Comparison of ENCODE assay signal across 33 cellular contexts in genomic region chr6:41208439-41209106, GRCh38. TPM values are rescaled to one million over a fixed set of nuclear protein-coding genes. Genes with fewer than 3 reads are reported as not detected.
DNase-seq lines count a peak whose midpoint lies in the region; ATAC-seq, FAIRE-seq and TF ChIP-seq lines count a peak whose summit lies in the region.
"Had no signal": no experiment of that assay in that cellular context is flagged by ENCODE, and none has a peak within 500 bp of the region (broad histone marks: within the 10 kb centered on the region; RNA-seq: fewer than 3 reads in every experiment).

No MANE protein-coding gene starts in this region.

- DNase-seq in activated CD4-positive, alpha-beta T cell treated with anti-CD3 and anti-CD28 coated beads for 36 hours = no peak
- no peak for DNase-seq in activated CD4-positive, alpha-beta T cell treated with anti-CD3 and anti-CD28 coated beads, Interleukin-2, amount 50 U/mL, for 4 hours
- DNase-seq in spleen (no peak), activated gamma-delta T cell (lab: John Stamatoyannopoulos, UW) (no peak), frontal cortex (ENCODE audit: low spot score in 2 of 2) (no peak), middle frontal gyrus (ENCODE audit: extremely low spot score, low spot score) (no peak)
- DNase-seq: 8988T; activated CD4-positive, alpha-beta memory T cell treated with anti-CD3 and anti-CD28 coated beads for 36 hours; activated effector memory CD4-positive, alpha-beta T cell treated with anti-CD3 and anti-CD28 coated beads, Interleukin-2, amount 50 U/mL, for 16 hours; body of pancreas; CD8-positive, alpha-beta memory T cell; dermis blood vessel endothelial cell; H7; left colon; mesenchymal stem cell; NCI-H1048; NCI-H1694 treated with DMSO at 0.1 percent for 48 hours; NCI-H2171; NCI-H510A; occipital lobe; SK-N-SH; T-helper 17 cell had no signal

- H3K27ac ChIP-seq in DOHH2 (ENCODE audit: low read depth, low read length) = peak overlapping the region; percentile 24
- peak overlapping the region in 5 of 8 donors; percentile 39 to 75 (median 54) for H3K27ac ChIP-seq in spleen
- H3K27ac ChIP-seq: body of pancreas, gastroesophageal sphincter, VCaP had no signal

- peaks cover 3% of the 10 kb centered on the region for H3K4me1 Mint-ChIP-seq in activated CD4-positive, alpha-beta T cell treated with anti-CD3 and anti-CD28 coated beads for 36 hours
- H3K4me1 Mint-ChIP-seq in activated T-helper 17 cell treated with anti-CD3 and anti-CD28 coated beads, Interleukin-2, amount 50 U/mL, for 72 hours = peaks cover 12% of the 10 kb centered on the region

- H4K20me1 ChIP-seq in DOHH2 (ENCODE audit: control insufficient read depth, insufficient read depth, low read depth, low read length) = no peaks in the 10 kb centered on the region

- H3F3A ChIP-seq in DOHH2 (ENCODE audit: control insufficient read depth, insufficient read depth) = no peaks in the 10 kb centered on the region

- TF ChIP-seq CTCF in DOHH2 (IDR thresholded peaks at IDR 0.05; ENCODE audit: low read depth, low read length, poor library complexity, severe bottlenecking) (no peak), spleen (IDR thresholded peaks at IDR 0.05 in 8 of 11, conservative IDR thresholded peaks at IDR 0.05 in 3 of 11) (no peak)

- H3K9me3 ChIP-seq in DOHH2 (ENCODE audit: control insufficient read depth, insufficient read depth, low read length) = no peaks in the 10 kb centered on the region
- H3K9me3 ChIP-seq in spleen = peaks cover 0 to under 1% (median 0%) of the 10 kb centered on the region in 8 donors
- H3K9me3 ChIP-seq: body of pancreas, SK-N-SH had no signal

- H3K4me3 Mint-ChIP-seq in activated CD4-positive, alpha-beta T cell treated with anti-CD3 and anti-CD28 coated beads for 36 hours = no peak overlapping the region
- no peak overlapping the region for H3K4me3 Mint-ChIP-seq in activated T-helper 17 cell treated with anti-CD3 and anti-CD28 coated beads, Interleukin-2, amount 50 U/mL, for 72 hours
- H3K4me3 Mint-ChIP-seq: activated CD4-positive, alpha-beta memory T cell treated with anti-CD3 and anti-CD28 coated beads for 36 hours; CD8-positive, alpha-beta memory T cell; T-helper 17 cell had no signal

- H3K27me3 ChIP-seq in DOHH2 (ENCODE audit: control insufficient read depth, low read length) (no peaks in the 10 kb centered on the region), spleen (replicated peaks in 1 of 7) (no peaks in the 10 kb centered on the region)
- H3K27me3 ChIP-seq: body of pancreas had no signal

- ATAC-seq in activated CD4-positive, alpha-beta T cell treated with anti-CD3 and anti-CD28 coated beads for 36 hours = peak; percentile 53
- peak; percentile 28 for ATAC-seq in activated T-helper 17 cell treated with anti-CD3 and anti-CD28 coated beads, Interleukin-2, amount 50 U/mL, for 72 hours (replicated peaks)
- ATAC-seq: body of pancreas, gastroesophageal sphincter, left colon, T-helper 17 cell had no signal

- H3K36me3 Mint-ChIP-seq in activated CD4-positive, alpha-beta T cell treated with anti-CD3 and anti-CD28 coated beads for 36 hours (ENCODE audit: low read depth) = no peaks in the 10 kb centered on the region
- H3K36me3 Mint-ChIP-seq in activated T-helper 17 cell treated with anti-CD3 and anti-CD28 coated beads, Interleukin-2, amount 50 U/mL, for 72 hours (ENCODE audit: low read depth) = no peaks in the 10 kb centered on the region
- H3K36me3 Mint-ChIP-seq: activated CD4-positive, alpha-beta memory T cell treated with anti-CD3 and anti-CD28 coated beads for 36 hours had no signal

- no peaks in the 10 kb centered on the region for H3K79me2 ChIP-seq in DOHH2 (ENCODE audit: control insufficient read depth, low read length)
- H3K79me2 ChIP-seq: hepatocyte had no signal

- H3K4me3 ChIP-seq in DOHH2 (ENCODE audit: low read length) (peak overlapping the region; percentile 37; the same call in 1 of the 2 replicates), spleen (no peak overlapping the region)
- H3K4me3 ChIP-seq: body of pancreas, gastroesophageal sphincter, hepatocyte had no signal

- no peaks in the 10 kb centered on the region for H3K27me3 Mint-ChIP-seq in activated CD4-positive, alpha-beta T cell treated with anti-CD3 and anti-CD28 coated beads for 36 hours
- no peaks in the 10 kb centered on the region for H3K27me3 Mint-ChIP-seq in activated T-helper 17 cell treated with anti-CD3 and anti-CD28 coated beads, Interleukin-2, amount 50 U/mL, for 72 hours
- H3K27me3 Mint-ChIP-seq: activated CD4-positive, alpha-beta memory T cell treated with anti-CD3 and anti-CD28 coated beads for 36 hours; CD8-positive, alpha-beta memory T cell; T-helper 17 cell had no signal

- no peak overlapping the region for H3K27ac Mint-ChIP-seq in activated CD4-positive, alpha-beta T cell treated with anti-CD3 and anti-CD28 coated beads for 36 hours
- H3K27ac Mint-ChIP-seq in activated T-helper 17 cell treated with anti-CD3 and anti-CD28 coated beads, Interleukin-2, amount 50 U/mL, for 72 hours = peak overlapping the region; percentile 32

- FAIRE-seq in frontal cortex (lab: Jason Lieb, UNC) = no peak
- FAIRE-seq: endometrium had no signal

- intact Hi-C loops in activated CD4-positive, alpha-beta T cell treated with anti-CD3 and anti-CD28 coated beads for 36 hours (cut with DNase I, micrococcal nuclease) = no loop called here
- intact Hi-C loops in spleen (cut with DNase I; ENCODE audit: low total_unique reads) = no loop called here

- CTCF ChIA-PET in activated CD4-positive, alpha-beta T cell treated with anti-CD3 and anti-CD28 coated beads for 36 hours (lab: Charles Lee) = interaction anchor here (0.9 kb wide), 1 partner anchor 99 kb away, joined by 3 read pairs; no protein-coding TSS in a partner anchor

- H3K9me2 ChIP-seq in DOHH2 (replicated peaks; ENCODE audit: control insufficient read depth, low read length) = no peaks in the 10 kb centered on the region
- H3K9me2 ChIP-seq: SK-N-SH had no signal

- POLR2A ChIA-PET in activated CD4-positive, alpha-beta T cell treated with anti-CD3 and anti-CD28 coated beads for 36 hours (lab: Charles Lee) = no interaction called here

- no peak for TF ChIP-seq POLR2A in spleen (IDR thresholded peaks at IDR 0.05)

- WGBS in spleen, 5 donors = 64 to 85% (median 81%) methylated on average over 7 of the region's 7 CpGs

- H3K36me3 ChIP-seq in DOHH2 (ENCODE audit: control insufficient read depth, low read length) (no peaks in the 10 kb centered on the region), spleen (no peaks in the 10 kb centered on the region)
- H3K36me3 ChIP-seq: gastroesophageal sphincter had no signal

- H3K4me1 ChIP-seq in DOHH2 (ENCODE audit: control insufficient read depth, low read length) (peaks cover 18% of the 10 kb centered on the region), spleen (peaks cover 0 to 29% (median 6%) of the 10 kb centered on the region in 6 donors)
- H3K4me1 ChIP-seq: body of pancreas, gastroesophageal sphincter had no signal

- peak overlapping the region; percentile 54 for H3K4me2 ChIP-seq in DOHH2 (ENCODE audit: low read length)
- H3K4me2 ChIP-seq: hepatocyte, SK-N-SH had no signal

- no peaks in the 10 kb centered on the region for H3K9me3 Mint-ChIP-seq in activated CD4-positive, alpha-beta T cell treated with anti-CD3 and anti-CD28 coated beads for 36 hours (ENCODE audit: low read depth)
- no peaks in the 10 kb centered on the region for H3K9me3 Mint-ChIP-seq in activated T-helper 17 cell treated with anti-CD3 and anti-CD28 coated beads, Interleukin-2, amount 50 U/mL, for 72 hours
- H3K9me3 Mint-ChIP-seq: activated CD4-positive, alpha-beta memory T cell treated with anti-CD3 and anti-CD28 coated beads for 36 hours; CD8-positive, alpha-beta memory T cell had no signal

RNA-seq across cellular contexts. Expression of gene TREML2, which starts 7.6 kb away (rescaled TPM):
- 1 to 10 TPM; 7.1 to 8.2 TPM for total RNA-seq in activated CD4-positive, alpha-beta T cell treated with anti-CD3 and anti-CD28 coated beads for 36 hours
- 1 to 10 TPM; 3.3 to 6.2 TPM for total RNA-seq in activated T-helper 17 cell treated with anti-CD3 and anti-CD28 coated beads, Interleukin-2, amount 50 U/mL, for 72 hours
- total RNA-seq in spleen (10 to 100 TPM in 5 of 7 donors, 1 to 10 TPM in 2; 7.4 to 28.8 (median 12.2) TPM), frontal cortex (under 0.01 TPM)
- 1 to 10 TPM; 1.9 to 5.4 (median 4.6) TPM for polyA plus RNA-seq in spleen
- total RNA-seq: body of pancreas, dermis blood vessel endothelial cell, G401, H7, myocyte, occipital lobe, renal cortical epithelial cell had no signal
- polyA plus RNA-seq: hepatocyte, SK-N-SH had no signal

RNA-seq across cellular contexts. Expression of gene TREML4, which starts 19.6 kb away (rescaled TPM):
- total RNA-seq in activated CD4-positive, alpha-beta T cell treated with anti-CD3 and anti-CD28 coated beads for 36 hours = not detected
- not detected for total RNA-seq in activated T-helper 17 cell treated with anti-CD3 and anti-CD28 coated beads, Interleukin-2, amount 50 U/mL, for 72 hours
- total RNA-seq in spleen (1 to 10 TPM in 1 of 7 donors, not detected in 6; 2.2 TPM), frontal cortex (not detected)
- polyA plus RNA-seq in spleen = under 1 TPM in 1 of 3 donors, not detected in 2; 0.44 TPM
- total RNA-seq: activated CD4-positive, alpha-beta memory T cell treated with anti-CD3 and anti-CD28 coated beads for 36 hours; body of pancreas; CD8-positive, alpha-beta memory T cell; dermis blood vessel endothelial cell; G401; gastroesophageal sphincter; H7; hepatocyte; left colon; myocyte; occipital lobe; renal cortical epithelial cell; temporal lobe; ureter had no signal
- polyA plus RNA-seq: CD8-positive, alpha-beta memory T cell; hepatocyte; SK-N-SH had no signal

RNA-seq across cellular contexts. Expression of gene TREM2, which starts 45.7 kb away (rescaled TPM):
- not detected for total RNA-seq in activated CD4-positive, alpha-beta T cell treated with anti-CD3 and anti-CD28 coated beads for 36 hours
- total RNA-seq in activated T-helper 17 cell treated with anti-CD3 and anti-CD28 coated beads, Interleukin-2, amount 50 U/mL, for 72 hours = not detected
- total RNA-seq in spleen (under 1 TPM in 3 of 7 donors, not detected in 4; 0.64 to 0.97 (median 0.73) TPM), frontal cortex (4.9 TPM)
- 10 to 100 TPM in 1 of 3 donors, under 1 TPM in 2; 0.59 to 18.3 (median 0.74) TPM for polyA plus RNA-seq in spleen
- total RNA-seq: activated CD4-positive, alpha-beta memory T cell treated with anti-CD3 and anti-CD28 coated beads for 36 hours; dermis blood vessel endothelial cell; G401; H7; myocyte; renal cortical epithelial cell; T-helper 17 cell had no signal
- polyA plus RNA-seq: CD8-positive, alpha-beta memory T cell; SK-N-SH had no signal

RNA-seq across cellular contexts. Expression of gene TREML1, which starts 54.4 kb away (rescaled TPM):
- total RNA-seq in activated CD4-positive, alpha-beta T cell treated with anti-CD3 and anti-CD28 coated beads for 36 hours = not detected
- not detected for total RNA-seq in activated T-helper 17 cell treated with anti-CD3 and anti-CD28 coated beads, Interleukin-2, amount 50 U/mL, for 72 hours
- total RNA-seq in spleen = 10 to 100 TPM in 3 of 7 donors, 1 to 10 TPM in 4; 3.3 to 19.2 (median 7.2) TPM
- 1 to 10 TPM; 1.2 to 3.6 (median 1.5) TPM for polyA plus RNA-seq in spleen
- total RNA-seq in frontal cortex = 0.41 TPM
- total RNA-seq: activated CD4-positive, alpha-beta memory T cell treated with anti-CD3 and anti-CD28 coated beads for 36 hours; body of pancreas; CD8-positive, alpha-beta memory T cell; dermis blood vessel endothelial cell; G401; gastroesophageal sphincter; H7; hepatocyte; left colon; myocyte; occipital lobe; renal cortical epithelial cell; temporal lobe had no signal
- polyA plus RNA-seq: CD8-positive, alpha-beta memory T cell; hepatocyte; SK-N-SH had no signal
